Comparison of ENCODE assay signal across 1 cellular context in genomic region chr11:61532136-61533038, GRCh38.
TF ChIP-seq lines count a peak whose summit lies in the region.

No MANE protein-coding gene starts in this region.

TF ChIP-seq in HepG2, 621 proteins besides CTCF, POLR2A, EP300 and RAD21 (continued from another document):
- TF ChIP-seq ZHX2 (IDR thresholded peaks at IDR 0.05; ENCODE audit: low read depth), result no peak
- TF ChIP-seq ZHX2 (CRISPR knock-in tag; IDR thresholded peaks at IDR 0.05; ENCODE audit: borderline replicate concordance), result no peak
- no peak for TF ChIP-seq ETV6 (CRISPR knock-in tag; conservative IDR thresholded peaks at IDR 0.05)
- no peak for TF ChIP-seq MTA1 (CRISPR knock-in tag; IDR thresholded peaks at IDR 0.05; ENCODE audit: borderline replicate concordance)
- no peak for TF ChIP-seq NR2F2 (IDR thresholded peaks at IDR 0.05; ENCODE audit: borderline replicate concordance, low read depth)
